In genomic region chr4:168920438-168921081, GRCh38 we compare ENCODE assay signal across 20 cellular contexts.
DNase-seq lines count a peak whose midpoint lies in the region; ATAC-seq and TF ChIP-seq lines count a peak whose summit lies in the region.
"Had no signal": no experiment of that assay in that cellular context is flagged by ENCODE, and none has a peak within 500 bp of the region (broad histone marks: within the 10 kb centered on the region; RNA-seq: fewer than 3 reads in every experiment).

No MANE protein-coding gene starts in this region.

- H3K79me2 ChIP-seq in osteoblast (ENCODE audit: insufficient read depth, low read length): no peaks in the 10 kb centered on the region

- POLR2A ChIA-PET in RWPE1 (lab: Yijun Ruan, JAX; ENCODE audit: low non-redundant PET): no interaction called here

- H3K9me3 ChIP-seq in HUES48 (ENCODE audit: control insufficient read depth, insufficient read depth, low read length): no peaks in the 10 kb centered on the region
- H3K9me3 ChIP-seq in esophagus muscularis mucosa: no peaks in the 10 kb centered on the region
- no peaks in the 10 kb centered on the region for H3K9me3 ChIP-seq in osteoblast (ENCODE audit: low read depth, low read length)
- H3K9me3 ChIP-seq in aorta (ENCODE audit: control insufficient read depth, low read length): no peaks in the 10 kb centered on the region
- H3K9me3 ChIP-seq: stomach, upper lobe of right lung had no signal

- H3K36me3 ChIP-seq in HUES48 (ENCODE audit: control insufficient read depth, insufficient read depth, low read length) (peaks cover 29% of the 10 kb centered on the region), esophagus muscularis mucosa (peaks cover 61 to 95% (median 80%) of the 10 kb centered on the region in 4 donors), rectal smooth muscle tissue (ENCODE audit: control insufficient read depth, insufficient read depth, low read length) (peaks cover 24% of the 10 kb centered on the region), osteoblast (ENCODE audit: insufficient read depth, low read length) (peaks cover 82% of the 10 kb centered on the region), aorta (ENCODE audit: control insufficient read depth in 1 of 2, insufficient read depth in 2 of 2, low read length in 1 of 2) (peaks cover 10% of the 10 kb centered on the region in 2 donors)

- H3K9ac ChIP-seq in HUES48 (ENCODE audit: low read depth, low read length) (no peak overlapping the region), rectal smooth muscle tissue (ENCODE audit: low read length) (no peak overlapping the region)

- H4K20me1 ChIP-seq in osteoblast (ENCODE audit: insufficient read depth, low read length): peaks cover 7% of the 10 kb centered on the region

- CTCF ChIA-PET in RWPE1 (lab: Yijun Ruan, JAX): interaction anchor here (1.1 kb wide), 2 partner anchors 89 to 211 kb away, joined by 4 to 8 read pairs; partner anchors contain the start of gene CBR4

- H3K4me1 ChIP-seq in HUES48 (ENCODE audit: control insufficient read depth, insufficient read depth, low read length) (peaks cover 41% of the 10 kb centered on the region), esophagus muscularis mucosa (peaks cover 11 to 51% (median 38%) of the 10 kb centered on the region in 4 donors), rectal smooth muscle tissue (ENCODE audit: control insufficient read depth, insufficient read depth, low read length) (peaks cover 11% of the 10 kb centered on the region), osteoblast (ENCODE audit: insufficient read depth, low read length) (no peaks in the 10 kb centered on the region), aorta (ENCODE audit: control insufficient read depth in 1 of 2, insufficient read depth in 2 of 2, low read length in 2 of 2) (no peaks in the 10 kb centered on the region)
- H3K4me1 ChIP-seq: foreskin keratinocyte, upper lobe of right lung had no signal

- TF ChIP-seq CTCF in esophagus muscularis mucosa (IDR thresholded peaks at IDR 0.05) (no peak), osteoblast (IDR thresholded peaks at IDR 0.05; ENCODE audit: extremely low read depth, low read depth, low read length) (no peak), RWPE1 (conservative IDR thresholded peaks at IDR 0.05; ENCODE audit: low read depth) (no peak)

- TF ChIP-seq EP300 in esophagus muscularis mucosa (IDR thresholded peaks at IDR 0.05): no peak

- no peak overlapping the region for H2AFZ ChIP-seq in osteoblast (ENCODE audit: low read length)

- H3K4me3 ChIP-seq in HUES48 (ENCODE audit: low read depth, low read length) (no peak overlapping the region), esophagus muscularis mucosa (no peak overlapping the region), rectal smooth muscle tissue (ENCODE audit: low read length) (no peak overlapping the region), osteoblast (ENCODE audit: insufficient read depth, low read length) (no peak overlapping the region), aorta (ENCODE audit: low read length in 2 of 2) (no peak overlapping the region)
- H3K4me3 ChIP-seq: SK-N-MC, stomach, upper lobe of right lung had no signal

- intact Hi-C loops in esophagus muscularis mucosa (cut with DNase I): loop anchor here (5.0 to 10.0 kb wide), 2 partner anchors 333 to 564 kb away; no protein-coding TSS in a partner anchor
- intact Hi-C loops in aorta (cut with DNase I): loop anchor here (5.0 to 10.0 kb wide), 4 partner anchors 208 to 564 kb away; no protein-coding TSS in a partner anchor

- H3K4me2 ChIP-seq in osteoblast (ENCODE audit: insufficient read depth, low read length): no peak overlapping the region

- WGBS in esophagus muscularis mucosa: 69% methylated on average over 6 of the region's 6 CpGs
- 68 to 70% methylated on average over 6 of the region's 6 CpGs for whole genome bisulfite sequencing in aorta, 2 donors

- no peak for TF ChIP-seq POLR2A in esophagus muscularis mucosa (IDR thresholded peaks at IDR 0.05; ENCODE audit: low read depth)

- DNase-seq in NCI-H524 treated with DMSO at 0.1 percent for 48 hours (lab: John Stamatoyannopoulos, UW) (peak; percentile 32), esophagus muscularis mucosa (ENCODE audit: extremely low spot score) (no peak), osteoblast (ENCODE audit: insufficient read length, low spot score, missing footprints) (no peak), aorta (no peak), RWPE1 (ENCODE audit: low spot score) (no peak)
- no peak for DNase-seq in activated CD4-positive, alpha-beta T cell treated with anti-CD3 and anti-CD28 coated beads for 4 hours
- DNase-seq: activated CD4-positive, alpha-beta memory T cell treated with anti-CD3 and anti-CD28 coated beads, Interleukin-2, amount 10 ng/mL, durations not matched to agents 7 days and 5 days; activated CD4-positive, CD25-positive, alpha-beta regulatory T cell; activated gamma-delta T cell treated with Interleukin-2 at 50 U/mL for 16 hours; CD4-positive, alpha-beta memory T cell; central memory CD4-positive, alpha-beta T cell; DMS79 treated with DMSO at 0.1 percent for 48 hours; foreskin keratinocyte; stomach; upper lobe of right lung had no signal

- no peaks in the 10 kb centered on the region for H3K27me3 ChIP-seq in HUES48 (ENCODE audit: control insufficient read depth, insufficient read depth, low read length)
- H3K27me3 ChIP-seq in esophagus muscularis mucosa: no peaks in the 10 kb centered on the region
- H3K27me3 ChIP-seq in rectal smooth muscle tissue (ENCODE audit: control insufficient read depth, insufficient read depth, low read length): no peaks in the 10 kb centered on the region
- no peaks in the 10 kb centered on the region for H3K27me3 ChIP-seq in osteoblast (ENCODE audit: insufficient read depth, low read length)
- no peaks in the 10 kb centered on the region for H3K27me3 ChIP-seq in aorta (ENCODE audit: control insufficient read depth in 1 of 2, insufficient read depth in 2 of 2, low read length in 1 of 2)
- H3K27me3 ChIP-seq: foreskin keratinocyte, stomach, upper lobe of right lung had no signal

- peak overlapping the region; percentile 69 for H3K27ac ChIP-seq in HUES48 (ENCODE audit: low read depth, low read length)
- H3K27ac ChIP-seq in esophagus muscularis mucosa (replicated peaks in 1 of 4): peak overlapping the region; percentile 38 to 67 (median 50)
- peak overlapping the region; percentile 53 for H3K27ac ChIP-seq in rectal smooth muscle tissue (ENCODE audit: low read depth, low read length)
- no peak overlapping the region for H3K27ac ChIP-seq in osteoblast (ENCODE audit: low read depth, low read length)
- H3K27ac ChIP-seq in aorta (ENCODE audit: low read depth in 1 of 2, low read length in 2 of 2): no peak overlapping the region
- H3K27ac ChIP-seq in RWPE1: no peak overlapping the region
- H3K27ac ChIP-seq: epithelial cell of prostate, foreskin keratinocyte, SK-N-MC, upper lobe of right lung had no signal

- no peak for ATAC-seq in aorta (ENCODE audit: low FRiP score)
- ATAC-seq: foreskin keratinocyte; natural killer cell treated with Interleukin-12 subunit alpha and Interleukin-12 subunit beta and Interleukin-15 and Interleukin-18, amount 100 ng/mL, for 72 hours had no signal

Comparison
In these comparisons a context has a peak if more than half of its experiments do, and no peak if none do; other contexts are left out.
1. H3K27ac ChIP-seq: peak in HUES48 (single experiment), esophagus muscularis mucosa (4 of 4) and rectal smooth muscle tissue (single experiment); none in osteoblast (single experiment), aorta (0 of 2) and RWPE1 (single experiment).